12 cellular contexts compared by ENCODE assay signal in the genomic region with DNA sequence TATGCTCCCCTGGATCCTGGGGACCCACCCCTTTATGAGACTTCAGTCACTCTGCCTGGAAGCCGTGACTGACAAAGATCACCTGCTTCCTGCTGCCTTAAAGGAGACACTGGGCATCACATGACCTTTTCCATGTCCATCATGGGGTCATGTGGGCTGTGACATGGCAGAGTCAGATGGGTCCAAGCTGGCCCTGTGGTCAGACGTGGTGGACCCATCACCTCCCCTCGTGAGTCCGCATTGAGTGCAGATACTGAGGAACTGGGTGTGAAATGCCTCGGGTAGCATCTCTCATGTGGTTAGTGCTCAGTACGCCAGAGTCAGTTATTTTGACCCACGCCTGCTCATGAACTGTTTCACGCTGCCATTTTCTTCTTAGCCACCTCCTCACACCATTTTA. TPM values are rescaled to one million over a fixed set of nuclear protein-coding genes. Genes with fewer than 3 reads are reported as not detected.
A peak's percentile ranks its signal among the peaks of the same experiment; 100 is the strongest.
DNase-seq lines count a peak whose midpoint lies in the region; ATAC-seq and TF ChIP-seq lines count a peak whose summit lies in the region.
"Had no signal": no experiment of that assay in that cellular context is flagged by ENCODE, and none has a peak within 500 bp of the region (broad histone marks: within the 10 kb centered on the region; RNA-seq: fewer than 3 reads in every experiment).

No MANE protein-coding gene starts in this region.

- peaks cover 37% of the 10 kb centered on the region for H3K79me2 ChIP-seq in OCI-LY7 (ENCODE audit: insufficient read depth, low read depth, low read length)

- H3K4me1 ChIP-seq in OCI-LY7 (ENCODE audit: insufficient read depth, low read length, poor library complexity, severe bottlenecking) (peaks cover 83% of the 10 kb centered on the region), endocrine pancreas (ENCODE audit: control insufficient read depth, insufficient read depth, low read length) (no peaks in the 10 kb centered on the region)

- no peak overlapping the region for H3K4me3 Mint-ChIP-seq in CD4-positive, alpha-beta T cell
- H3K4me3 Mint-ChIP-seq in stimulated activated memory B cell treated with anti-CD40 and anti-IgM and Interleukin-4, amounts not matched to agents 10 μg/mL and 1 μg/mL and 100 μg/mL, for 72 hours, result no peak overlapping the region

- POLR2A ChIA-PET in CD4-positive, alpha-beta T cell (lab: Charles Lee), result no interaction called here
- POLR2A ChIA-PET in OCI-LY7 (lab: Charles Lee), result no interaction called here

- intact Hi-C loops in CD4-positive, alpha-beta T cell (cut with DNase I, micrococcal nuclease), result no loop called here
- intact Hi-C loops in OCI-LY7 (cut with micrococcal nuclease; ENCODE audit: unreplicated experiment) (no loop called here), left cardiac atrium (cut with DNase I) (no loop called here)

- no peaks in the 10 kb centered on the region for H3K9me3 ChIP-seq in CD4-positive, alpha-beta T cell (ENCODE audit: control insufficient read depth, low read length)
- no peaks in the 10 kb centered on the region for H3K9me3 ChIP-seq in OCI-LY7 (ENCODE audit: low read length)
- H3K9me3 ChIP-seq in endocrine pancreas (ENCODE audit: control insufficient read depth, low read length), result no peaks in the 10 kb centered on the region
- H3K9me3 ChIP-seq: SK-N-SH had no signal

- peak overlapping the region; percentile 36 for H3K27ac Mint-ChIP-seq in CD4-positive, alpha-beta T cell
- peak overlapping the region; percentile 66 for H3K27ac Mint-ChIP-seq in stimulated activated memory B cell treated with anti-CD40 and anti-IgM and Interleukin-4, amounts not matched to agents 10 μg/mL and 1 μg/mL and 100 μg/mL, for 72 hours

- peak overlapping the region; percentile 79 for H3K4me2 ChIP-seq in OCI-LY7 (ENCODE audit: low read length)
- H3K4me2 ChIP-seq: SK-N-SH had no signal

- no peak for ATAC-seq in CD4-positive, alpha-beta T cell (ENCODE audit: poor library complexity)
- no peak for ATAC-seq in stimulated activated memory B cell treated with anti-CD40 and anti-IgM and Interleukin-4, amounts not matched to agents 10 μg/mL and 1 μg/mL and 100 μg/mL, for 72 hours
- ATAC-seq in HG02571 (IDR thresholded peaks at IDR 0.05; ENCODE audit: unreplicated experiment) (no peak), left cardiac atrium (no peak)
- ATAC-seq: HCT116, Right ventricle myocardium inferior had no signal

- no peaks in the 10 kb centered on the region for H3K9me3 Mint-ChIP-seq in CD4-positive, alpha-beta T cell
- H3K9me3 Mint-ChIP-seq in stimulated activated memory B cell treated with anti-CD40 and anti-IgM and Interleukin-4, amounts not matched to agents 10 μg/mL and 1 μg/mL and 100 μg/mL, for 72 hours, result no peaks in the 10 kb centered on the region

- no peak for TF ChIP-seq CTCF in CD4-positive, alpha-beta T cell (IDR thresholded peaks at IDR 0.05)
- TF ChIP-seq CTCF in OCI-LY7 (conservative IDR thresholded peaks at IDR 0.05; ENCODE audit: low read length), result no peak

- H2AFZ ChIP-seq in OCI-LY7 (ENCODE audit: low read length), result no peak overlapping the region

- H3K9me2 ChIP-seq in OCI-LY7 (ENCODE audit: insufficient read depth, low read length), result no peaks in the 10 kb centered on the region
- H3K9me2 ChIP-seq: SK-N-SH had no signal

- BruUV-seq in OCI-LY7 (replicated peaks; lab: Mats Ljungman, UMichigan), result no TSS peak

- DNase-seq in CD4-positive, alpha-beta T cell, result no peak
- DNase-seq in OCI-LY7 (ENCODE audit: low spot score), result no peak
- DNase-seq in activated CD4-positive, alpha-beta T cell treated with anti-CD3 and anti-CD28 coated beads for 4 hours, result no peak
- DNase-seq in left cardiac atrium, result no peak
- DNase-seq: NCI-H1092, NCI-H1694, SK-N-SH had no signal

- H3K4me3 ChIP-seq in OCI-LY7 (ENCODE audit: low read depth, low read length, poor library complexity, severe bottlenecking) (no peak overlapping the region), endocrine pancreas (ENCODE audit: control insufficient read depth, insufficient read depth, low read length) (no peak overlapping the region)

- no peaks in the 10 kb centered on the region for H3K27me3 ChIP-seq in CD4-positive, alpha-beta T cell (ENCODE audit: control insufficient read depth, insufficient read depth, low read length)
- H3K27me3 ChIP-seq in endocrine pancreas (ENCODE audit: control insufficient read depth, insufficient read depth, low read length), result no peaks in the 10 kb centered on the region

- peak overlapping the region; percentile 11 for H3K9ac ChIP-seq in endocrine pancreas (ENCODE audit: control insufficient read depth, insufficient read depth, low read length)
- H3K9ac ChIP-seq: SK-N-SH had no signal

- H3K36me3 Mint-ChIP-seq in CD4-positive, alpha-beta T cell (ENCODE audit: low read depth), result no peaks in the 10 kb centered on the region
- peaks cover 11% of the 10 kb centered on the region for H3K36me3 Mint-ChIP-seq in stimulated activated memory B cell treated with anti-CD40 and anti-IgM and Interleukin-4, amounts not matched to agents 10 μg/mL and 1 μg/mL and 100 μg/mL, for 72 hours

- H3K4me1 Mint-ChIP-seq in CD4-positive, alpha-beta T cell (ENCODE audit: low read depth), result no peaks in the 10 kb centered on the region
- H3K4me1 Mint-ChIP-seq in stimulated activated memory B cell treated with anti-CD40 and anti-IgM and Interleukin-4, amounts not matched to agents 10 μg/mL and 1 μg/mL and 100 μg/mL, for 72 hours, result peaks cover 55% of the 10 kb centered on the region

- no peak overlapping the region for H3K27ac ChIP-seq in CD4-positive, alpha-beta T cell (ENCODE audit: low read depth, low read length)
- peak overlapping the region; percentile 98 for H3K27ac ChIP-seq in OCI-LY7 (ENCODE audit: low read depth, low read length, poor library complexity, severe bottlenecking)

- H3K36me3 ChIP-seq in OCI-LY7 (ENCODE audit: insufficient read depth, low read length), result peaks cover 11% of the 10 kb centered on the region; the same call in 1 of the 2 replicates
- H3K36me3 ChIP-seq in endocrine pancreas (ENCODE audit: control insufficient read depth, insufficient read depth, low read length), result no peaks in the 10 kb centered on the region

- no peaks in the 10 kb centered on the region for H3K27me3 Mint-ChIP-seq in CD4-positive, alpha-beta T cell
- H3K27me3 Mint-ChIP-seq in stimulated activated memory B cell treated with anti-CD40 and anti-IgM and Interleukin-4, amounts not matched to agents 10 μg/mL and 1 μg/mL and 100 μg/mL, for 72 hours, result no peaks in the 10 kb centered on the region

- CTCF ChIA-PET in CD4-positive, alpha-beta T cell (lab: Charles Lee), result no interaction called here
- CTCF ChIA-PET in OCI-LY7 (lab: Charles Lee; ENCODE audit: unreplicated experiment), result no interaction called here

- no peaks in the 10 kb centered on the region for H4K20me1 ChIP-seq in OCI-LY7 (ENCODE audit: insufficient read depth, low read length)

RNA-seq across cellular contexts. Expression of gene NKPD1, which starts 27.1 kb away (rescaled TPM):
- under 1 TPM; 0.73 to 0.91 TPM for total RNA-seq in CD4-positive, alpha-beta T cell
- 0.50 and 1.0 TPM in 2 replicates for total RNA-seq in OCI-LY7 (2014; rRNA removed; shearing (Covaris generic))
- total RNA-seq in OCI-LY7 (2022) (1.00 and 1.0 TPM in 2 replicates), left cardiac atrium (under 1 TPM in 1 of 2 donors, not detected in 1; 0.05 TPM)
- total RNA-seq: Right ventricle myocardium inferior had no signal

RNA-seq across cellular contexts. Expression of gene PPP1R37, which starts 40.7 kb away (rescaled TPM):
- total RNA-seq in CD4-positive, alpha-beta T cell, result 10 to 100 TPM; 17.2 to 19.6 TPM
- 35.5 and 48.6 TPM in 2 replicates for total RNA-seq in OCI-LY7 (2014; rRNA removed; shearing (Covaris generic))
- 24.7 and 27.7 TPM in 2 replicates for total RNA-seq in OCI-LY7 (2022)
- total RNA-seq in left cardiac atrium, result 10 to 100 TPM; 19.4 to 21.4 TPM

RNA-seq across cellular contexts. Expression of gene TRAPPC6A, which starts 44.4 kb away (rescaled TPM):
- 10 to 100 TPM; 32.0 to 38.8 TPM for total RNA-seq in CD4-positive, alpha-beta T cell
- total RNA-seq in OCI-LY7 (2014; rRNA removed; shearing (Covaris generic)), result 50.5 and 55.6 TPM in 2 replicates
- total RNA-seq in OCI-LY7 (2022) (70.9 and 81.9 TPM in 2 replicates), left cardiac atrium (10 to 100 TPM; 13.6 to 14.3 TPM)

RNA-seq across cellular contexts. Expression of gene BLOC1S3, which starts 44.9 kb away (rescaled TPM):
- total RNA-seq in CD4-positive, alpha-beta T cell, result 10 to 100 TPM; 14.7 to 18.8 TPM
- 8.1 and 9.7 TPM in 2 replicates for total RNA-seq in OCI-LY7 (2014; rRNA removed; shearing (Covaris generic))
- total RNA-seq in OCI-LY7 (2022) (13.8 and 15.4 TPM in 2 replicates), left cardiac atrium (1 to 10 TPM; 6.1 to 7.0 TPM)

RNA-seq across cellular contexts. Expression of gene GEMIN7, which starts 54.6 kb away (rescaled TPM):
- 1 to 10 TPM; 4.0 to 4.8 TPM for total RNA-seq in CD4-positive, alpha-beta T cell
- total RNA-seq in OCI-LY7 (2014; rRNA removed; shearing (Covaris generic)), result 45.2 and 60.0 TPM in 2 replicates
- total RNA-seq in OCI-LY7 (2022) (38.8 and 46.3 TPM in 2 replicates), left cardiac atrium (10 to 100 TPM; 13.9 to 14.1 TPM)
